In genomic region chr20:38599410-38599882, GRCh38 we compare ENCODE assay signal across 15 cellular contexts. TPM values are rescaled to one million over a fixed set of nuclear protein-coding genes. Genes with fewer than 3 reads are reported as not detected.
DNase-seq lines count a peak whose midpoint lies in the region; ATAC-seq, FAIRE-seq and TF ChIP-seq lines count a peak whose summit lies in the region.
"Had no signal": no experiment of that assay in that cellular context is flagged by ENCODE, and none has a peak within 500 bp of the region (broad histone marks: within the 10 kb centered on the region; RNA-seq: fewer than 3 reads in every experiment).

No MANE protein-coding gene starts in this region.

- no peak overlapping the region for H3K27ac Mint-ChIP-seq in stimulated activated naive CD8-positive, alpha-beta T cell treated with anti-CD3 and anti-CD28 coated beads, Interleukin-15, amount 100 ng/mL, for 72 hours
- H3K27ac Mint-ChIP-seq: activated B cell treated with CpG ODN at 0.5 μM for 24 hours had no signal

- H3K9me3 ChIP-seq in right atrium auricular region (no peaks in the 10 kb centered on the region), body of pancreas (no peaks in the 10 kb centered on the region), kidney (ENCODE audit: control insufficient read depth in 1 of 2, low read length in 2 of 2) (no peaks in the 10 kb centered on the region)

- TF ChIP-seq CTCF in right atrium auricular region (IDR thresholded peaks at IDR 0.05) (no peak), body of pancreas (IDR thresholded peaks at IDR 0.05) (no peak), kidney (IDR thresholded peaks at IDR 0.05; ENCODE audit: borderline replicate concordance, extremely low read depth, insufficient read depth) (no peak), coronary artery (IDR thresholded peaks at IDR 0.05) (no peak)

- peak in 2 of 3 donors; percentile 9 to 32 for TF ChIP-seq POLR2A in body of pancreas (IDR thresholded peaks at IDR 0.05)

- no peaks in the 10 kb centered on the region for H3K9me3 Mint-ChIP-seq in stimulated activated naive CD8-positive, alpha-beta T cell treated with anti-CD3 and anti-CD28 coated beads, Interleukin-15, amount 100 ng/mL, for 72 hours
- H3K9me3 Mint-ChIP-seq: activated B cell treated with CpG ODN at 0.5 μM for 24 hours; central memory CD8-positive, alpha-beta T cell had no signal

- H3K36me3 ChIP-seq in right atrium auricular region (no peaks in the 10 kb centered on the region), body of pancreas (replicated peaks in 1 of 2; ENCODE audit: insufficient read depth in 1 of 2, low read depth in 2 of 2) (no peaks in the 10 kb centered on the region), kidney (ENCODE audit: control insufficient read depth in 1 of 2, insufficient read depth in 2 of 2, low read length in 2 of 2) (no peaks in the 10 kb centered on the region)

- peaks cover 0 to 10% of the 10 kb centered on the region in 2 donors for H3K4me1 ChIP-seq in right atrium auricular region
- H3K4me1 ChIP-seq in body of pancreas: peaks cover 10% of the 10 kb centered on the region
- H3K4me1 ChIP-seq in kidney (ENCODE audit: control insufficient read depth in 1 of 2, insufficient read depth in 1 of 2, low read depth in 1 of 2, low read length in 2 of 2): peaks cover 0 to 13% of the 10 kb centered on the region in 2 donors

- H3K4me1 Mint-ChIP-seq in stimulated activated naive CD8-positive, alpha-beta T cell treated with anti-CD3 and anti-CD28 coated beads, Interleukin-15, amount 100 ng/mL, for 72 hours: peaks cover 18% of the 10 kb centered on the region

- peak; percentile 74 for DNase-seq in Right ventricle myocardium inferior (ENCODE audit: missing footprints)
- no peak for DNase-seq in right atrium auricular region (ENCODE audit: low spot score)
- peak; percentile 78 to 87 (median 84) for DNase-seq in body of pancreas
- peak; percentile 96 for DNase-seq in kidney
- DNase-seq in coronary artery (ENCODE audit: low spot score): no peak
- DNase-seq in effector CD8-positive, alpha-beta T cell (lab: John Stamatoyannopoulos, UW): no peak
- DNase-seq in stimulated activated naive CD8-positive, alpha-beta T cell treated with anti-CD3 and anti-CD28 coated beads, Interleukin-15, amount 100 ng/mL, for 72 hours: no peak
- DNase-seq in GM19239 (ENCODE audit: insufficient read length, low spot score): no peak
- DNase-seq: activated B cell treated with CpG ODN at 0.5 μM for 24 hours; activated T-cell treated with anti-CD3 and anti-CD28 coated beads, Interleukin-2, amount 50 U/mL, for 48 hours had no signal

- ATAC-seq in Right ventricle myocardium inferior (peak; percentile 94), body of pancreas (peak; percentile 94)
- ATAC-seq in stimulated activated naive CD8-positive, alpha-beta T cell treated with anti-CD3 and anti-CD28 coated beads, Interleukin-15, amount 100 ng/mL, for 72 hours: no peak
- ATAC-seq: Panc1 had no signal

- no peak overlapping the region for H3K9ac ChIP-seq in kidney (ENCODE audit: low read length in 2 of 2)
- H3K9ac ChIP-seq: parathyroid adenoma had no signal

- no peak overlapping the region for H3K27ac ChIP-seq in right atrium auricular region
- peak overlapping the region in 3 of 4 donors; percentile 34 to 46 (median 42) for H3K27ac ChIP-seq in body of pancreas
- H3K27ac ChIP-seq in kidney (ENCODE audit: low read depth in 2 of 2, low read length in 2 of 2): peak overlapping the region; percentile 38 to 71
- H3K27ac ChIP-seq in coronary artery: no peak overlapping the region
- H3K27ac ChIP-seq: parathyroid adenoma had no signal

- H3K27me3 ChIP-seq in right atrium auricular region: peaks cover 5% of the 10 kb centered on the region in 2 donors
- H3K27me3 ChIP-seq in body of pancreas: no peaks in the 10 kb centered on the region

- no peak overlapping the region for H3K4me3 Mint-ChIP-seq in stimulated activated naive CD8-positive, alpha-beta T cell treated with anti-CD3 and anti-CD28 coated beads, Interleukin-15, amount 100 ng/mL, for 72 hours
- H3K4me3 Mint-ChIP-seq: activated B cell treated with CpG ODN at 0.5 μM for 24 hours; central memory CD8-positive, alpha-beta T cell had no signal

- no peak for FAIRE-seq in kidney (lab: Jason Lieb, UNC)
- no peak for FAIRE-seq in GM19239 (lab: Jason Lieb, UNC)

- H3K4me3 ChIP-seq in right atrium auricular region (no peak overlapping the region), body of pancreas (no peak overlapping the region), kidney (ENCODE audit: low read length in 2 of 2) (no peak overlapping the region), coronary artery (no peak overlapping the region)

- intact Hi-C loops in Right ventricle myocardium inferior (cut with DNase I) (no loop called here), body of pancreas (cut with DNase I) (no loop called here), kidney (cut with DNase I) (no loop called here)

- H3K27me3 Mint-ChIP-seq in stimulated activated naive CD8-positive, alpha-beta T cell treated with anti-CD3 and anti-CD28 coated beads, Interleukin-15, amount 100 ng/mL, for 72 hours: peaks cover 68% of the 10 kb centered on the region

- WGBS in body of pancreas, 2 donors: 0 to 28% methylated on average over 3 to 9 of the region's 9 CpGs

RNA-seq across cellular contexts. Expression of gene ARHGAP40, which starts 2.2 kb away (rescaled TPM):
- not detected for total RNA-seq in Right ventricle myocardium inferior
- total RNA-seq in right atrium auricular region: not detected
- not detected for total RNA-seq in body of pancreas
- total RNA-seq in kidney: 20.2 TPM
- polyA plus RNA-seq in kidney (ENCODE audit: insufficient read depth, low read depth, low replicate concordance): 1.3 TPM
- total RNA-seq: activated B cell treated with CpG ODN at 0.5 μM for 24 hours, fibroblast of villous mesenchyme, G401 had no signal

RNA-seq across cellular contexts. Expression of gene ADIG, which starts 18.4 kb away (rescaled TPM):
- total RNA-seq in Right ventricle myocardium inferior: 0.43 TPM
- not detected for total RNA-seq in right atrium auricular region
- not detected for total RNA-seq in body of pancreas
- not detected for total RNA-seq in kidney
- polyA plus RNA-seq in kidney (ENCODE audit: insufficient read depth, low read depth, low replicate concordance): 0.58 TPM
- total RNA-seq: activated B cell treated with CpG ODN at 0.5 μM for 24 hours, fibroblast of villous mesenchyme, G401 had no signal

Comparison
In these comparisons a context has a peak if more than half of its experiments do, and no peak if none do; other contexts are left out.
1. DNase-seq: peak in Right ventricle myocardium inferior (single experiment), body of pancreas (4 of 4) and kidney (single experiment); none in right atrium auricular region (single experiment), coronary artery (single experiment), effector CD8-positive, alpha-beta T cell (single experiment), stimulated activated naive CD8-positive, alpha-beta T cell treated with anti-CD3 and anti-CD28 coated beads, Interleukin-15, amount 100 ng/mL, for 72 hours (0 of 2) and GM19239 (single experiment).
2. H3K27ac ChIP-seq: peak in body of pancreas (3 of 4) and kidney (2 of 2); none in right atrium auricular region (0 of 2) and coronary artery (0 of 2).
3. RNA of gene ARHGAP40, which starts 2.2 kb away (total RNA-seq): 20.2 TPM in kidney (single experiment); not detected in Right ventricle myocardium inferior (single experiment), not detected in right atrium auricular region and not detected in body of pancreas; every median in the first group is over 10 times any median in the second.